8 cellular contexts compared by ENCODE assay signal in genomic region chr5:36876965-36877666, GRCh38. TPM values are rescaled to one million over a fixed set of nuclear protein-coding genes. Genes with fewer than 3 reads are reported as not detected.
DNase-seq lines count a peak whose midpoint lies in the region; ATAC-seq and TF ChIP-seq lines count a peak whose summit lies in the region.

No MANE protein-coding gene starts in this region.

- H3K79me2 ChIP-seq in GM23338 (replicated peaks; ENCODE audit: insufficient read depth), result peaks cover 86% of the 10 kb centered on the region

- peaks cover 27% of the 10 kb centered on the region for H4K20me1 ChIP-seq in GM23338 (replicated peaks; ENCODE audit: insufficient read depth)

- H3K9me3 Mint-ChIP-seq in GM23338, result no peaks in the 10 kb centered on the region

- no peaks in the 10 kb centered on the region for H3F3A ChIP-seq in GM23338 (replicated peaks; ENCODE audit: low read depth)

- peaks cover 32% of the 10 kb centered on the region for H3K4me1 ChIP-seq in GM23338 (ENCODE audit: insufficient read depth)
- no peaks in the 10 kb centered on the region for H3K4me1 ChIP-seq in right cardiac atrium (ENCODE audit: control insufficient read depth, insufficient read depth, low read length)
- H3K4me1 ChIP-seq in vagina, result peaks cover 64% of the 10 kb centered on the region

- H3K27me3 Mint-ChIP-seq in GM23338 (ENCODE audit: insufficient read depth, low read depth, poor library complexity), result peaks cover 2% of the 10 kb centered on the region

- H3K4me3 Mint-ChIP-seq in GM23338, result peak overlapping the region; percentile 98

- 0 out of 2 replicates have a peak overlapping the region, but pooled peaks have one; percentile 21 for H2AFZ ChIP-seq in GM23338

- no peaks in the 10 kb centered on the region for H3K36me3 ChIP-seq in GM23338 (ENCODE audit: insufficient read depth)
- H3K36me3 ChIP-seq in MG63, result peaks cover 4% of the 10 kb centered on the region
- H3K36me3 ChIP-seq in vagina, result no peaks in the 10 kb centered on the region

- no peaks in the 10 kb centered on the region for H3K36me3 Mint-ChIP-seq in GM23338 (ENCODE audit: low read depth)

- peaks cover 28% of the 10 kb centered on the region; the same call in 2 of the 3 replicates for H3K4me1 Mint-ChIP-seq in GM23338

- no peaks in the 10 kb centered on the region for H3K9me2 ChIP-seq in GM23338 (ENCODE audit: insufficient read depth)

- no peak for TF ChIP-seq CTCF in GM23338 (conservative IDR thresholded peaks at IDR 0.05; ENCODE audit: low read depth in 2 of 2)
- peak in 1 of 3 experiments; percentile 13 for TF ChIP-seq CTCF in vagina (IDR thresholded peaks at IDR 0.05)

- no peaks in the 10 kb centered on the region for H3K27me3 ChIP-seq in GM23338 (ENCODE audit: insufficient read depth)
- no peaks in the 10 kb centered on the region for H3K27me3 ChIP-seq in MG63
- no peaks in the 10 kb centered on the region for H3K27me3 ChIP-seq in right cardiac atrium (ENCODE audit: control insufficient read depth, insufficient read depth)
- no peaks in the 10 kb centered on the region for H3K27me3 ChIP-seq in vagina

- no peak for TF ChIP-seq POLR2A in vagina (IDR thresholded peaks at IDR 0.05)

- peak overlapping the region; percentile 94 for H3K27ac ChIP-seq in GM23338 (ENCODE audit: low read depth)
- peak overlapping the region; percentile 88 for H3K27ac ChIP-seq in right cardiac atrium (ENCODE audit: low read length)
- H3K27ac ChIP-seq in vagina, result peak overlapping the region; percentile 99

- H3K4me3 ChIP-seq in GM23338 (peak overlapping the region; percentile 86), MG63 (peak overlapping the region; percentile 83), right cardiac atrium (ENCODE audit: low read length) (peak overlapping the region; percentile 96), vagina (peak overlapping the region; percentile 83 to 98)

- H3K4me2 ChIP-seq in GM23338, result peak overlapping the region; percentile 84

- peak overlapping the region; percentile 93 for H3K27ac Mint-ChIP-seq in GM23338

- peak; percentile 42 for ATAC-seq in GM23338
- ATAC-seq in SK-N-SH treated with all-trans-retinoic acid at 6 μM for 48 hours, result peak; percentile 44
- peak; percentile 71 to 73 for ATAC-seq in right cardiac atrium

- H3K9me3 ChIP-seq in MG63 (no peaks in the 10 kb centered on the region), right cardiac atrium (ENCODE audit: control insufficient read depth, low read length) (no peaks in the 10 kb centered on the region), vagina (no peaks in the 10 kb centered on the region)

- DNase-seq in DMS 273 (lab: John Stamatoyannopoulos, UW; ENCODE audit: unreplicated experiment), result peak; percentile 90
- peak; percentile 71 for DNase-seq in GM23338 (ENCODE audit: low spot score)
- peak; percentile 62 for DNase-seq in MG63
- peak; percentile 67 for DNase-seq in amniotic epithelial cell (ENCODE audit: low read depth)
- DNase-seq in right cardiac atrium, result peak; percentile 69 to 90 (median 88)
- DNase-seq in putamen (ENCODE audit: low spot score), result peak; percentile 77
- DNase-seq in vagina (ENCODE audit: extremely low spot score in 2 of 2), result no peak

- intact Hi-C loops in right cardiac atrium (cut with DNase I), result loop anchor here in 3 of 4 donors (10.0 kb wide), 2 partner anchors 68 to 142 kb away; no protein-coding TSS in a partner anchor
- intact Hi-C loops in vagina (cut with DNase I), result no loop called here

- WGBS in right cardiac atrium, result under 1% methylated on average over 57 of the region's 57 CpGs

TF ChIP-seq in GM23338, 12 proteins besides CTCF, POLR2A, EP300 and RAD21:
- TF ChIP-seq ETS1 (IDR thresholded peaks at IDR 0.05) (no peak; the same call in 1 of the 2 replicates), POLR2AphosphoS5 (IDR thresholded peaks at IDR 0.05; ENCODE audit: low read depth) (no peak), NANOG (IDR thresholded peaks at IDR 0.05; ENCODE audit: borderline replicate concordance) (no peak)

TF ChIP-seq in SK-N-SH treated with all-trans-retinoic acid at 6 μM for 48 hours, 23 proteins besides CTCF, POLR2A, EP300 and RAD21 (continues in another document):
- no peak for TF ChIP-seq ISL1 (CRISPR knock-in tag; IDR thresholded peaks at IDR 0.05)
- no peak for TF ChIP-seq ZNF565 (CRISPR knock-in tag; conservative IDR thresholded peaks at IDR 0.05; ENCODE audit: low read depth)
- no peak for TF ChIP-seq PPARA (CRISPR knock-in tag; IDR thresholded peaks at IDR 0.05; ENCODE audit: borderline replicate concordance)
- no peak for TF ChIP-seq SNAI2 (CRISPR knock-in tag; IDR thresholded peaks at IDR 0.05)
- TF ChIP-seq OSR1 (CRISPR knock-in tag; IDR thresholded peaks at IDR 0.05), result no peak
- TF ChIP-seq ZC3H10 (CRISPR knock-in tag; IDR thresholded peaks at IDR 0.05), result no peak
- TF ChIP-seq ZFP30 (CRISPR knock-in tag; IDR thresholded peaks at IDR 0.05), result no peak
- TF ChIP-seq GLIS3 (CRISPR knock-in tag; IDR thresholded peaks at IDR 0.05), result no peak
- no peak for TF ChIP-seq TCF4 (CRISPR knock-in tag; IDR thresholded peaks at IDR 0.05; ENCODE audit: borderline replicate concordance)
- no peak for TF ChIP-seq TSHZ2 (CRISPR knock-in tag; IDR thresholded peaks at IDR 0.05)
- TF ChIP-seq TOX (CRISPR knock-in tag; IDR thresholded peaks at IDR 0.05; ENCODE audit: borderline replicate concordance), result no peak
- TF ChIP-seq CREB5 (CRISPR knock-in tag; IDR thresholded peaks at IDR 0.05; ENCODE audit: low read depth), result no peak
- no peak for TF ChIP-seq ZFP3 (CRISPR knock-in tag; IDR thresholded peaks at IDR 0.05)
- TF ChIP-seq, protein P1, sequence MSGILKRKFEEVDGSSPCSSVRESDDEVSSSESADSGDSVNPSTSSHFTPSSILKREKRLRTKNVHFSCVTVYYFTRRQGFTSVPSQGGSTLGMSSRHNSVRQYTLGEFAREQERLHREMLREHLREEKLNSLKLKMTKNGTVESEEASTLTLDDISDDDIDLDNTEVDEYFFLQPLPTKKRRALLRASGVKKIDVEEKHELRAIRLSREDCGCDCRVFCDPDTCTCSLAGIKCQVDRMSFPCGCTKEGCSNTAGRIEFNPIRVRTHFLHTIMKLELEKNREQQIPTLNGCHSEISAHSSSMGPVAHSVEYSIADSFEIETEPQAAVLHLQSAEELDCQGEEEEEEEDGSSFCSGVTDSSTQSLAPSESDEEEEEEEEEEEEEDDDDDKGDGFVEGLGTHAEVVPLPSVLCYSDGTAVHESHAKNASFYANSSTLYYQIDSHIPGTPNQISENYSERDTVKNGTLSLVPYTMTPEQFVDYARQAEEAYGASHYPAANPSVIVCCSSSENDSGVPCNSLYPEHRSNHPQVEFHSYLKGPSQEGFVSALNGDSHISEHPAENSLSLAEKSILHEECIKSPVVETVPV (CRISPR knock-in tag; IDR thresholded peaks at IDR 0.05), result no peak
- no peak for TF ChIP-seq PATZ1 (CRISPR knock-in tag; IDR thresholded peaks at IDR 0.05; ENCODE audit: borderline replicate concordance)

RNA-seq across cellular contexts. Expression of gene NIPBL, which starts 0.5 kb away (rescaled TPM):
- total RNA-seq in GM23338 (2014; rRNA removed; shearing (Covaris generic)), result 40.3 and 44.2 TPM in 2 replicates
- polyA plus RNA-seq in GM23338 (2016; fragmentation: Nextera tagmentation; extraction: Ambion mirVana), result 47.1 and 51.4 TPM in 2 replicates
- 10.6 and 21.7 TPM in 2 replicates for total RNA-seq in MG63 (2014; rRNA removed; shearing (Covaris generic); ENCODE audit: low replicate concordance)
- total RNA-seq in right cardiac atrium, result 10 to 100 TPM; 45.8 to 49.5 (median 47.6) TPM
- polyA plus RNA-seq in right cardiac atrium, result 15.0 TPM
- 67.8 TPM for total RNA-seq in vagina

Comparison
In these comparisons a context has a peak if more than half of its experiments do, and no peak if none do; other contexts are left out.
1. DNase-seq: peak in DMS 273 (single experiment), GM23338 (single experiment), MG63 (single experiment), amniotic epithelial cell (single experiment), right cardiac atrium (3 of 3) and putamen (single experiment); none in vagina (0 of 2).
2. Peak in every context shown above with its lines, with median percentiles within 50 percentile points of each other: ATAC-seq, H3K27ac ChIP-seq and H3K4me3 ChIP-seq.